In genomic region chr11:6488831-6489230, GRCh38 we compare ENCODE assay signal across 1 cellular context.
TF ChIP-seq lines count a peak whose summit lies in the region.

No MANE protein-coding gene starts in this region.

TF ChIP-seq in GM12878, 131 proteins besides CTCF, POLR2A, EP300 and RAD21:
- TF ChIP-seq RUNX3 (IDR thresholded peaks at IDR 0.05; ENCODE audit: low read length): no peak
- TF ChIP-seq TCF7 (IDR thresholded peaks at IDR 0.05; ENCODE audit: borderline replicate concordance): no peak
- TF ChIP-seq SPI1 (IDR thresholded peaks at IDR 0.05; ENCODE audit: borderline replicate concordance, insufficient read depth, low read depth, low read length): no peak
- TF ChIP-seq PBX3 (IDR thresholded peaks at IDR 0.05; ENCODE audit: insufficient replicate concordance, low read depth, low read length): no peak
- TF ChIP-seq MYB (IDR thresholded peaks at IDR 0.05; ENCODE audit: borderline replicate concordance, low read depth, low read length): no peak
- TF ChIP-seq CBFB (IDR thresholded peaks at IDR 0.05; ENCODE audit: low read depth): no peak
- no peak for TF ChIP-seq RB1 (IDR thresholded peaks at IDR 0.05; ENCODE audit: borderline replicate concordance)
